ENCODE assay signal across 10 cellular contexts in genomic region chr2:75561566-75562512, GRCh38. TPM values are rescaled to one million over a fixed set of nuclear protein-coding genes. Genes with fewer than 3 reads are reported as not detected.
A peak's percentile ranks its signal among the peaks of the same experiment; 100 is the strongest.
DNase-seq lines count a peak whose midpoint lies in the region; ATAC-seq and TF ChIP-seq lines count a peak whose summit lies in the region.
"Had no signal": no experiment of that assay in that cellular context is flagged by ENCODE, and none has a peak within 500 bp of the region (broad histone marks: within the 10 kb centered on the region; RNA-seq: fewer than 3 reads in every experiment).

No MANE protein-coding gene starts in this region.

- H2BK120ac ChIP-seq in H9 (ENCODE audit: low read depth, low read length, poor library complexity, severe bottlenecking) (no peak overlapping the region), mesendoderm (ENCODE audit: low read depth, low read length) (no peak overlapping the region)

- no peak overlapping the region for H2BK20ac ChIP-seq in H9 (ENCODE audit: low read depth, low read length, poor library complexity, severe bottlenecking)

- intact Hi-C loops in body of pancreas (cut with DNase I) (loop anchor here (5.0 kb wide), 1 partner anchor 45 kb away; no protein-coding TSS in a partner anchor), ascending aorta (cut with DNase I) (no loop called here)

- no peak overlapping the region for H3K14ac ChIP-seq in H9 (ENCODE audit: insufficient read depth, low read length)

- no peak overlapping the region for H3T11ph ChIP-seq in H9 (ENCODE audit: low read length)

- H3K79me2 ChIP-seq in H9 (ENCODE audit: insufficient read depth, low read length) (no peaks in the 10 kb centered on the region), mesendoderm (ENCODE audit: control insufficient read depth, insufficient read depth, low read length) (no peaks in the 10 kb centered on the region)

- no peak overlapping the region for H2AK5ac ChIP-seq in H9 (ENCODE audit: insufficient read length, low read length)
- no peak overlapping the region for H2AK5ac ChIP-seq in mesendoderm (ENCODE audit: low read length)

- H3K18ac ChIP-seq in H9 (ENCODE audit: insufficient read length, low read depth, low read length) (no peak overlapping the region), mesendoderm (ENCODE audit: low read length) (no peak overlapping the region)

- peaks cover 16 to 20% of the 10 kb centered on the region in 2 experiments for H3K4me1 Mint-ChIP-seq in H9

- H3K27me3 ChIP-seq in H9 (ENCODE audit: insufficient read depth, low read length) (no peaks in the 10 kb centered on the region; the same call in 1 of the 2 replicates), body of pancreas (no peaks in the 10 kb centered on the region), mesendoderm (ENCODE audit: insufficient read depth, low read length, poor library complexity) (no peaks in the 10 kb centered on the region), ascending aorta (no peaks in the 10 kb centered on the region)

- H2AFZ ChIP-seq in H9 (ENCODE audit: low read length): peak overlapping the region; percentile 9

- H2BK15ac ChIP-seq in H9 (ENCODE audit: low read depth, low read length) (no peak overlapping the region), mesendoderm (replicated peaks; ENCODE audit: low read depth) (no peak overlapping the region)

- no peak overlapping the region for H3K27ac Mint-ChIP-seq in H9

- peaks cover 11% of the 10 kb centered on the region for H3K23me2 ChIP-seq in H9 (ENCODE audit: insufficient read length, low read depth, low read length, poor library complexity, severe bottlenecking)

- ATAC-seq in body of pancreas: no peak

- H3K4me2 ChIP-seq in H9 (ENCODE audit: insufficient read depth, insufficient read length, low read length): no peak overlapping the region
- no peak overlapping the region for H3K4me2 ChIP-seq in mesendoderm (ENCODE audit: low read length)

- H4K8ac ChIP-seq in H9 (replicated peaks; ENCODE audit: insufficient read length, low read depth, low read length) (no peak overlapping the region), mesendoderm (ENCODE audit: low read depth, low read length) (no peak overlapping the region)

- no peaks in the 10 kb centered on the region for H3K9me3 Mint-ChIP-seq in H9

- H2BK12ac ChIP-seq in H9 (ENCODE audit: insufficient read length, low read depth, low read length): no peak overlapping the region

- no peak overlapping the region for H4K91ac ChIP-seq in H9 (ENCODE audit: insufficient read length, low read depth, low read length)

- H3K36me3 ChIP-seq in body of pancreas (replicated peaks in 1 of 2; ENCODE audit: insufficient read depth in 1 of 2, low read depth in 2 of 2) (no peaks in the 10 kb centered on the region), mesendoderm (ENCODE audit: control insufficient read depth, insufficient read depth, low read length) (no peaks in the 10 kb centered on the region), ascending aorta (no peaks in the 10 kb centered on the region)

- TF ChIP-seq POLR2A in body of pancreas (IDR thresholded peaks at IDR 0.05): no peak

- H3K36me3 Mint-ChIP-seq in H9 (ENCODE audit: insufficient read depth in 1 of 3, low read depth in 3 of 3): no peaks in the 10 kb centered on the region; a peak in 1 of 7 replicates

- H3K27me3 Mint-ChIP-seq in H9 (ENCODE audit: low read depth): peaks cover 70% of the 10 kb centered on the region

- H3K79me1 ChIP-seq in H9 (ENCODE audit: insufficient read depth, low read depth, low read length, poor library complexity, severe bottlenecking) (no peaks in the 10 kb centered on the region), mesendoderm (ENCODE audit: low read length) (no peaks in the 10 kb centered on the region)

- TF ChIP-seq CTCF in AG09309 (IDR thresholded peaks at IDR 0.05; ENCODE audit: control insufficient read depth, insufficient read depth, low read depth, low read length, missing control alignments): no peak
- no peak for TF ChIP-seq CTCF in H9 (conservative IDR thresholded peaks at IDR 0.05)
- no peak for TF ChIP-seq CTCF in body of pancreas (IDR thresholded peaks at IDR 0.05)
- no peak for TF ChIP-seq CTCF in ascending aorta (IDR thresholded peaks at IDR 0.05)

- peak overlapping the region; percentile 80 to 97 for H3K4me3 Mint-ChIP-seq in H9

- H3K56ac ChIP-seq in H9 (ENCODE audit: insufficient read length, low read depth, low read length) (no peak overlapping the region), mesendoderm (ENCODE audit: low read length) (peak overlapping the region; percentile 31)

- no CpG with 5 or more reads among the region's 11 CpGs for WGBS in H9 (ENCODE audit: extremely low coverage, insufficient read length, low lambda C conversion rate)
- WGBS in body of pancreas, 2 donors: 61 to 62% methylated on average over 11 of the region's 11 CpGs
- WGBS in mesendoderm (ENCODE audit: extremely low coverage, insufficient coverage, low lambda C conversion rate): no CpG with 5 or more reads among the region's 11 CpGs

- no peak overlapping the region for H3K23ac ChIP-seq in H9 (ENCODE audit: insufficient read length, low read depth, low read length)
- no peak overlapping the region for H3K23ac ChIP-seq in mesendoderm (ENCODE audit: low read length)

- no peaks in the 10 kb centered on the region for H4K20me1 ChIP-seq in H9 (ENCODE audit: control insufficient read depth, insufficient read depth, insufficient read length)

- H3K4me3 ChIP-seq in AG09309 (ENCODE audit: control insufficient read depth, low read depth, low read length) (peak overlapping the region; percentile 86), body of pancreas (no peak overlapping the region), mesendoderm (ENCODE audit: low read length) (no peak overlapping the region), ascending aorta (no peak overlapping the region)

- no peak overlapping the region for H3K9ac ChIP-seq in H9 (ENCODE audit: extremely low read depth, insufficient read length, low read length)
- H3K9ac ChIP-seq in mesendoderm (ENCODE audit: low read length): no peak overlapping the region

- H3K4ac ChIP-seq in H9 (ENCODE audit: low read depth, low read length) (no peak overlapping the region), mesendoderm (ENCODE audit: low read depth, low read length) (no peak overlapping the region)

- H3K9me3 ChIP-seq in H9 (ENCODE audit: control insufficient read depth, low read depth, low read length) (no peaks in the 10 kb centered on the region), body of pancreas (no peaks in the 10 kb centered on the region), ascending aorta (no peaks in the 10 kb centered on the region)

- H3K4me1 ChIP-seq in H9 (ENCODE audit: insufficient read depth, low read length): no peaks in the 10 kb centered on the region; the same call in none of the 2 replicates
- H3K4me1 ChIP-seq in body of pancreas: peaks cover 36% of the 10 kb centered on the region
- no peaks in the 10 kb centered on the region for H3K4me1 ChIP-seq in mesendoderm (ENCODE audit: control insufficient read depth, low read depth, low read length)
- no peaks in the 10 kb centered on the region for H3K4me1 ChIP-seq in ascending aorta

- no peak overlapping the region for H3K27ac ChIP-seq in H9 (ENCODE audit: insufficient read length, low read depth, low read length)
- peak overlapping the region; percentile 95 to 99 (median 97) for H3K27ac ChIP-seq in body of pancreas
- no peak overlapping the region for H3K27ac ChIP-seq in mesendoderm (ENCODE audit: low read depth, low read length)
- no peak overlapping the region for H3K27ac ChIP-seq in ascending aorta

- H2BK5ac ChIP-seq in H9 (ENCODE audit: insufficient read length, low read length) (no peak overlapping the region), mesendoderm (ENCODE audit: low read length) (no peak overlapping the region)

- H4K5ac ChIP-seq in H9 (ENCODE audit: insufficient read length, low read depth, low read length): no peak overlapping the region
- H4K5ac ChIP-seq in mesendoderm (ENCODE audit: low read length): no peak overlapping the region

- DNase-seq in AG09309 (ENCODE audit: low read depth) (no peak), H9 (no peak), body of pancreas (no peak), mesendoderm (no peak), T-helper 9 cell (no peak), ascending aorta (ENCODE audit: low spot score in 2 of 2) (no peak), anterior cingulate cortex (lab: John Stamatoyannopoulos, UW) (no peak), activated gamma-delta T cell (lab: John Stamatoyannopoulos, UW) (no peak)
- DNase-seq: stimulated activated CD4-positive, alpha-beta T cell treated with anti-CD3 and anti-CD28 coated beads, Interleukin-2, amount 100 ng/mL, for 48 hours had no signal

RNA-seq across cellular contexts. Expression of gene EVA1A, which starts 1.1 kb away (rescaled TPM):
- total RNA-seq in H9 (2021) (0.68 and 1.7 TPM in 2 replicates), body of pancreas (10 to 100 TPM; 27.5 to 31.3 TPM), ascending aorta (not detected)
- polyA plus RNA-seq in mesendoderm (2013, experiment 1 of 2): 2.0 TPM
- 2.5 TPM for polyA plus RNA-seq in mesendoderm (2013, experiment 2 of 2)
- total RNA-seq: NCI-H460 had no signal

Comparison
In these comparisons a context has a peak if more than half of its experiments do, and no peak if none do; other contexts are left out.
1. H3K27ac ChIP-seq: peak in body of pancreas (4 of 4); none in H9 (single experiment), mesendoderm (single experiment) and ascending aorta (0 of 2).
2. RNA of gene EVA1A, which starts 1.1 kb away (total RNA-seq): 27.5 to 31.3 TPM in body of pancreas; 0.68 to 1.7 TPM in H9 and not detected in ascending aorta (single experiment); every median in the first group is over 10 times any median in the second.